In the genomic region with DNA sequence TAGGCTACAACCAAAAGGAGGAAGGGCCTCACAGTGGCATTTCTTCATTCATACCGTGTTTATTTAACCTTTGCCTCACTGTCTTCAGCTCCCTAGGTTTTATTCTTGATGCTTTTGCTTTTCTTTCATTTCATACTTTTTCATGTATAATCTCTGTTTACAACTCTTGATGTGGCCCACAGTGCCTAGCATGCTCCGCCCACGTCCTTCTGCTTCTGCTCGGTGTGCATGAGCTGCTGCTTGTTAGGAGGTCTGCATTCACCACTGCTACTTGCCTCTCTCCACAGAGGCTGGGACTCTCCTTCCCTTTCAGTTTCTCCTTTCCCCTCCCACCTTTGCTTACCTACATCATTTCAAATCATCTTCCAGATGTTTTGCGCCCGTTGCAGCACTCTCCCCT, we compare ENCODE assay signal across 28 cellular contexts.
"Had no signal": no experiment of that assay in that cellular context is flagged by ENCODE, and none has a peak within 500 bp of the region (broad histone marks: within the 10 kb centered on the region; RNA-seq: fewer than 3 reads in every experiment).

No MANE protein-coding gene starts in this region.

- H3K36me3 ChIP-seq: esophagus squamous epithelium, heart right ventricle, lower lobe of right lung, prostate gland, right atrium auricular region, thoracic aorta, tibial nerve, upper lobe of left lung had no signal

- H3K27ac ChIP-seq: esophagus squamous epithelium, heart right ventricle, lower lobe of right lung, prostate gland, right atrium auricular region, thoracic aorta, tibial nerve, upper lobe of left lung had no signal

- ATAC-seq: effector memory CD8-positive, alpha-beta T cell; left colon; lower lobe of right lung; mucosa of descending colon; natural killer cell treated with Interleukin-12 subunit alpha and Interleukin-12 subunit beta and Interleukin-15 and Interleukin-18, amount 100 ng/mL, for 72 hours; stimulated activated naive B cell treated with anti-CD40 and anti-IgM and Interleukin-4, amounts not matched to agents 10 μg/mL and 1 μg/mL and 100 μg/mL, for 72 hours had no signal

- H3K27me3 ChIP-seq: esophagus squamous epithelium, heart right ventricle, right atrium auricular region, tibial nerve, upper lobe of left lung had no signal

- H3K27ac Mint-ChIP-seq: effector memory CD8-positive, alpha-beta T cell; immature natural killer cell; naive B cell; natural killer cell treated with Interleukin-12 subunit alpha and Interleukin-12 subunit beta and Interleukin-15 and Interleukin-18, amount 100 ng/mL, for 72 hours; stimulated activated naive B cell treated with anti-CD40 and anti-IgM and Interleukin-4, amounts not matched to agents 10 μg/mL and 1 μg/mL and 100 μg/mL, for 72 hours; stimulated activated naive CD8-positive, alpha-beta T cell treated with anti-CD3 and anti-CD28 coated beads, Interleukin-15, Interleukin-2, amounts not matched to agents 100 ng/mL and 50 ng/mL, for 24 hours had no signal

- H3K4me1 ChIP-seq: esophagus squamous epithelium, lower lobe of right lung, prostate gland, upper lobe of left lung had no signal

- DNase-seq: cortex of kidney; effector memory CD8-positive, alpha-beta T cell; erythroblast; esophagus squamous epithelium; foreskin melanocyte; glutamatergic neuron; heart right ventricle; hippocampal formation; immature natural killer cell; islet precursor cell; kidney glomerular epithelial cell; left colon; left ventricle myocardium superior; lower lobe of right lung; mucosa of descending colon; naive B cell; nucleus accumbens; stimulated activated CD4-positive, alpha-beta T cell treated with anti-CD3 and anti-CD28 coated beads, Interleukin-2, amount 100 ng/mL, for 24 hours; stimulated activated CD4-positive, alpha-beta T cell treated with anti-CD3 and anti-CD28 coated beads, Interleukin-4, amount 100 ng/mL, for 24 hours; stimulated activated naive B cell treated with anti-CD40 and anti-IgM and Interleukin-4, amounts not matched to agents 10 μg/mL and 1 μg/mL and 100 μg/mL, for 72 hours; upper lobe of left lung had no signal

- H3K9me3 ChIP-seq: esophagus squamous epithelium, heart right ventricle, lower lobe of right lung, mucosa of descending colon, prostate gland, right atrium auricular region, thoracic aorta, tibial nerve, upper lobe of left lung had no signal

- H3K36me3 Mint-ChIP-seq: immature natural killer cell; naive B cell; natural killer cell treated with Interleukin-12 subunit alpha and Interleukin-12 subunit beta and Interleukin-15 and Interleukin-18, amount 100 ng/mL, for 72 hours; stimulated activated naive B cell treated with anti-CD40 and anti-IgM and Interleukin-4, amounts not matched to agents 10 μg/mL and 1 μg/mL and 100 μg/mL, for 72 hours had no signal

- H3K4me3 Mint-ChIP-seq: effector memory CD8-positive, alpha-beta T cell; immature natural killer cell; naive B cell; natural killer cell treated with Interleukin-12 subunit alpha and Interleukin-12 subunit beta and Interleukin-15 and Interleukin-18, amount 100 ng/mL, for 72 hours; neural crest cell; stimulated activated naive B cell treated with anti-CD40 and anti-IgM and Interleukin-4, amounts not matched to agents 10 μg/mL and 1 μg/mL and 100 μg/mL, for 72 hours; stimulated activated naive CD8-positive, alpha-beta T cell treated with anti-CD3 and anti-CD28 coated beads, Interleukin-15, Interleukin-2, amounts not matched to agents 100 ng/mL and 50 ng/mL, for 24 hours had no signal

- H3K9me3 Mint-ChIP-seq: neural crest cell; stimulated activated naive B cell treated with anti-CD40 and anti-IgM and Interleukin-4, amounts not matched to agents 10 μg/mL and 1 μg/mL and 100 μg/mL, for 72 hours; stimulated activated naive CD8-positive, alpha-beta T cell treated with anti-CD3 and anti-CD28 coated beads, Interleukin-15, Interleukin-2, amounts not matched to agents 100 ng/mL and 50 ng/mL, for 24 hours had no signal

- H3K4me1 Mint-ChIP-seq: immature natural killer cell; naive B cell; stimulated activated naive B cell treated with anti-CD40 and anti-IgM and Interleukin-4, amounts not matched to agents 10 μg/mL and 1 μg/mL and 100 μg/mL, for 72 hours had no signal

- H3K4me3 ChIP-seq: esophagus squamous epithelium, heart right ventricle, lower lobe of right lung, mucosa of descending colon, prostate gland, right atrium auricular region, thoracic aorta, tibial nerve, upper lobe of left lung had no signal
